ENCODE assay signal across 24 cellular contexts in the genomic region with DNA sequence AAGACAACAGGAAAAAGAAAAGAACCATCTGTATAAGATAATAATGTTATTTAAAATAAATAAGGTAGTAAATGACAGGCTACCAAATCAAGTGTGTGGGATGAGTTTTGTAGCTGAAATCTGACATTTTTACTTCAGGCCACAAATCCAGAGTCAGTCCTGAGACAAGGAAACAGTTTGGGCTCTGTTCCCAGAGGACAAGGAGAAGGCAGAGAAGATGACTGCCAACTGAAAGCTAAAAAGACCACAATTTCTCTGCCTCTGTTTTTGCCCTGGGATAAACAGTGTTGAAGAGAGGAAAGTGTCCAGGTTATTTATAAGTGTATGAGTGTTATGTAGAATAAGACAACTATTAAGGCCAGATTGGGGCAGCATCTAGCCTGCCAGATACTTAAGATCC.
DNase-seq lines count a peak whose midpoint lies in the region; ATAC-seq and TF ChIP-seq lines count a peak whose summit lies in the region.
"Had no signal": no experiment of that assay in that cellular context is flagged by ENCODE, and none has a peak within 500 bp of the region (broad histone marks: within the 10 kb centered on the region; RNA-seq: fewer than 3 reads in every experiment).

No MANE protein-coding gene starts in this region.

- dilution Hi-C loops in mammary epithelial cell (cut with HindIII; ENCODE audit: low sequenced_read_pairs): no loop called here

- intact Hi-C loops in MCF 10A (cut with micrococcal nuclease): no loop called here
- intact Hi-C loops in mammary epithelial cell (cut with micrococcal nuclease): no loop called here
- intact Hi-C loops in tibial artery (cut with DNase I; ENCODE audit: low total_unique reads): no loop called here

- H3K36me3 ChIP-seq in mammary epithelial cell (ENCODE audit: insufficient read depth, low read length) (no peaks in the 10 kb centered on the region), tibial artery (no peaks in the 10 kb centered on the region), Karpas-422 (ENCODE audit: insufficient read depth, low read length) (no peaks in the 10 kb centered on the region)
- H3K36me3 ChIP-seq: esophagus muscularis mucosa, neutrophil, Peyer's patch, stomach had no signal

- H3K36me3 Mint-ChIP-seq in MCF 10A (ENCODE audit: insufficient read depth, unreplicated experiment) (peaks cover 34% of the 10 kb centered on the region), mesothelial cell of epicardium (peaks cover 20% of the 10 kb centered on the region)
- H3K36me3 Mint-ChIP-seq in activated T-cell treated with anti-CD3 and anti-CD28 coated beads, Interleukin-2, amount 50 U/mL, for 4 hours (ENCODE audit: insufficient read depth): no peaks in the 10 kb centered on the region
- H3K36me3 Mint-ChIP-seq: activated naive CD8-positive, alpha-beta T cell treated with anti-CD3 and anti-CD28 coated beads, Interleukin-2, amount 10 ng/mL, durations not matched to agents 7 days and 5 days had no signal

- H2AFZ ChIP-seq in mammary epithelial cell (ENCODE audit: low read depth, low read length): no peak overlapping the region
- no peak overlapping the region for H2AFZ ChIP-seq in Karpas-422 (ENCODE audit: low read length)

- in situ Hi-C loops in mammary epithelial cell (cut with MboI; ENCODE audit: low sequenced_read_pairs in 2 of 2): no loop called here

- H3K27me3 Mint-ChIP-seq in MCF 10A (ENCODE audit: insufficient read depth, unreplicated experiment) (no peaks in the 10 kb centered on the region), mesothelial cell of epicardium (ENCODE audit: low read depth) (no peaks in the 10 kb centered on the region)
- H3K27me3 Mint-ChIP-seq in activated T-cell treated with anti-CD3 and anti-CD28 coated beads, Interleukin-2, amount 50 U/mL, for 4 hours (ENCODE audit: low read depth): no peaks in the 10 kb centered on the region
- H3K27me3 Mint-ChIP-seq: activated naive CD8-positive, alpha-beta T cell treated with anti-CD3 and anti-CD28 coated beads, Interleukin-2, amount 10 ng/mL, durations not matched to agents 7 days and 5 days; effector memory CD8-positive, alpha-beta T cell had no signal

- no peak for DNase-seq in MCF 10A (ENCODE audit: unreplicated experiment)
- no peak for DNase-seq in mammary epithelial cell
- peak; percentile 30 for DNase-seq in fibroblast of peridontal ligament (ENCODE audit: extremely low read depth)
- no peak for DNase-seq in mesothelial cell of epicardium (ENCODE audit: low spot score in 2 of 2, unreplicated experiment in 2 of 2)
- DNase-seq in tibial artery: no peak
- DNase-seq in activated T-cell treated with anti-CD3 and anti-CD28 coated beads, Interleukin-2, amount 50 U/mL, for 4 hours: no peak
- no peak for DNase-seq in Karpas-422
- DNase-seq: activated CD4-positive, alpha-beta T cell treated with anti-CD3 and anti-CD28 coated beads, Interleukin-2, amount 50 U/mL, for 48 hours; activated CD8-positive, alpha-beta memory T cell treated with anti-CD3 and anti-CD28 coated beads, Interleukin-2, amount 50 U/mL, for 48 hours; activated naive CD8-positive, alpha-beta T cell treated with anti-CD3 and anti-CD28 coated beads, Interleukin-2, amount 10 ng/mL, durations not matched to agents 7 days and 5 days; body of pancreas; colonic mucosa; effector memory CD8-positive, alpha-beta T cell; H9; NCI-H1417; NCI-H2081 treated with DMSO at 0.1 percent for 48 hours; Peyer's patch; stomach; trophoblast cell had no signal

- H3K9ac ChIP-seq in mammary epithelial cell (ENCODE audit: insufficient read depth, low read length) (no peak overlapping the region), Karpas-422 (ENCODE audit: low read length) (no peak overlapping the region)

- no peaks in the 10 kb centered on the region for H3K9me3 ChIP-seq in mammary epithelial cell (replicated peaks; ENCODE audit: insufficient read depth, low read length)
- no peaks in the 10 kb centered on the region for H3K9me3 ChIP-seq in tibial artery
- no peaks in the 10 kb centered on the region for H3K9me3 ChIP-seq in Karpas-422 (ENCODE audit: low read length)
- H3K9me3 ChIP-seq: A549, body of pancreas, colonic mucosa, esophagus muscularis mucosa, neutrophil, Peyer's patch, stomach had no signal

- POLR2A ChIA-PET in MCF 10A (lab: Yijun Ruan, JAX): interaction anchor here (0.7 to 1.2 kb wide), 6 partner anchors 8 to 88 kb away, joined by 3 to 5 read pairs (median 4); no protein-coding TSS in a partner anchor

- TF ChIP-seq CTCF in MCF 10A (IDR thresholded peaks at IDR 0.05; ENCODE audit: unreplicated experiment) (no peak), mammary epithelial cell (conservative IDR thresholded peaks at IDR 0.05 in 1 of 2, IDR thresholded peaks at IDR 0.05 in 1 of 2; ENCODE audit: extremely low read depth in 1 of 2, insufficient read depth in 1 of 2, low read depth in 1 of 2, low read length in 2 of 2) (no peak), mesothelial cell of epicardium (IDR thresholded peaks at IDR 0.05; ENCODE audit: unreplicated experiment) (no peak), tibial artery (IDR thresholded peaks at IDR 0.05) (no peak)

- no peak overlapping the region for H3K4me3 Mint-ChIP-seq in MCF 10A (ENCODE audit: unreplicated experiment)
- no peak overlapping the region for H3K4me3 Mint-ChIP-seq in mesothelial cell of epicardium
- H3K4me3 Mint-ChIP-seq in activated T-cell treated with anti-CD3 and anti-CD28 coated beads, Interleukin-2, amount 50 U/mL, for 4 hours: no peak overlapping the region
- H3K4me3 Mint-ChIP-seq: activated naive CD8-positive, alpha-beta T cell treated with anti-CD3 and anti-CD28 coated beads, Interleukin-2, amount 10 ng/mL, durations not matched to agents 7 days and 5 days; effector memory CD8-positive, alpha-beta T cell; H9 had no signal

- no TSS peak for BruUV-seq in MCF 10A (replicated peaks; lab: Mats Ljungman, UMichigan)
- BruUV-seq in mammary epithelial cell (replicated peaks; lab: Mats Ljungman, UMichigan): no TSS peak

- no peak overlapping the region for H3K4me3 ChIP-seq in mammary epithelial cell (replicated peaks in 1 of 3; ENCODE audit: insufficient read depth in 1 of 3, low read depth in 2 of 3, low read length in 3 of 3)
- H3K4me3 ChIP-seq in tibial artery: no peak overlapping the region
- H3K4me3 ChIP-seq in Karpas-422 (ENCODE audit: low read length): no peak overlapping the region
- H3K4me3 ChIP-seq: A549, body of pancreas, colonic mucosa, esophagus muscularis mucosa, Peyer's patch, SK-N-MC, stomach had no signal

- H3K79me2 ChIP-seq in mammary epithelial cell (ENCODE audit: insufficient read depth, low read length): no peaks in the 10 kb centered on the region
- no peaks in the 10 kb centered on the region for H3K79me2 ChIP-seq in Karpas-422 (ENCODE audit: low read length)

- H3K27ac Mint-ChIP-seq in MCF 10A (ENCODE audit: low read depth, unreplicated experiment) (peak overlapping the region; percentile 57), mesothelial cell of epicardium (peak overlapping the region; percentile 75)
- H3K27ac Mint-ChIP-seq: activated naive CD8-positive, alpha-beta T cell treated with anti-CD3 and anti-CD28 coated beads, Interleukin-2, amount 10 ng/mL, durations not matched to agents 7 days and 5 days; effector memory CD8-positive, alpha-beta T cell had no signal

- no peaks in the 10 kb centered on the region for H3K9me3 Mint-ChIP-seq in MCF 10A (ENCODE audit: unreplicated experiment)
- H3K9me3 Mint-ChIP-seq in mesothelial cell of epicardium: no peaks in the 10 kb centered on the region
- H3K9me3 Mint-ChIP-seq in activated T-cell treated with anti-CD3 and anti-CD28 coated beads, Interleukin-2, amount 50 U/mL, for 4 hours: no peaks in the 10 kb centered on the region
- H3K9me3 Mint-ChIP-seq: activated naive CD8-positive, alpha-beta T cell treated with anti-CD3 and anti-CD28 coated beads, Interleukin-2, amount 10 ng/mL, durations not matched to agents 7 days and 5 days; effector memory CD8-positive, alpha-beta T cell; H9 had no signal

- no peaks in the 10 kb centered on the region for H3K27me3 ChIP-seq in mammary epithelial cell (ENCODE audit: insufficient read depth, low read length)
- H3K27me3 ChIP-seq in tibial artery: no peaks in the 10 kb centered on the region
- no peaks in the 10 kb centered on the region for H3K27me3 ChIP-seq in Karpas-422 (ENCODE audit: low read length)
- H3K27me3 ChIP-seq: body of pancreas, colonic mucosa, esophagus muscularis mucosa, neutrophil, Peyer's patch, stomach had no signal

- no peaks in the 10 kb centered on the region for H3K9me2 ChIP-seq in Karpas-422 (replicated peaks; ENCODE audit: insufficient read depth, low read length)

- H3K4me1 ChIP-seq in mammary epithelial cell (ENCODE audit: insufficient read depth, low read length) (peaks cover 18% of the 10 kb centered on the region), tibial artery (peaks cover 0 to 20% (median 7%) of the 10 kb centered on the region in 4 donors), Karpas-422 (ENCODE audit: low read length) (no peaks in the 10 kb centered on the region)
- H3K4me1 ChIP-seq: A549, colonic mucosa, Peyer's patch had no signal

- H3K4me1 Mint-ChIP-seq in MCF 10A (ENCODE audit: insufficient read depth, unreplicated experiment): peaks cover 4% of the 10 kb centered on the region
- H3K4me1 Mint-ChIP-seq in mesothelial cell of epicardium: peaks cover 47% of the 10 kb centered on the region
- no peaks in the 10 kb centered on the region for H3K4me1 Mint-ChIP-seq in activated T-cell treated with anti-CD3 and anti-CD28 coated beads, Interleukin-2, amount 50 U/mL, for 4 hours (ENCODE audit: low read depth)
- H3K4me1 Mint-ChIP-seq: activated naive CD8-positive, alpha-beta T cell treated with anti-CD3 and anti-CD28 coated beads, Interleukin-2, amount 10 ng/mL, durations not matched to agents 7 days and 5 days; H9 had no signal

- H4K20me1 ChIP-seq in mammary epithelial cell (ENCODE audit: insufficient read depth, low read length): no peaks in the 10 kb centered on the region
- H4K20me1 ChIP-seq in Karpas-422 (ENCODE audit: insufficient read depth, low read depth, low read length): no peaks in the 10 kb centered on the region

- no peak for ATAC-seq in activated T-cell treated with anti-CD3 and anti-CD28 coated beads, Interleukin-2, amount 50 U/mL, for 4 hours
- ATAC-seq in GM21360 (IDR thresholded peaks at IDR 0.05; ENCODE audit: unreplicated experiment): no peak
- ATAC-seq: A549; body of pancreas; effector memory CD8-positive, alpha-beta T cell had no signal

- H3K27ac ChIP-seq in mammary epithelial cell (ENCODE audit: insufficient read depth, low read depth, low read length) (no peak overlapping the region), tibial artery (peak overlapping the region; percentile 9 to 19), Karpas-422 (ENCODE audit: low read length) (no peak overlapping the region)
- H3K27ac ChIP-seq: A549, colonic mucosa, neutrophil, Peyer's patch, SK-N-MC had no signal

- CTCF ChIA-PET in MCF 10A (lab: Yijun Ruan, JAX): interaction anchor here (0.8 to 1.1 kb wide), 3 partner anchors 17 to 301 kb away, joined by 3 to 5 read pairs (median 3); no protein-coding TSS in a partner anchor
- CTCF ChIA-PET in mammary epithelial cell (lab: Charles Lee; ENCODE audit: low non-redundant PET): no interaction called here

- H3K4me2 ChIP-seq in mammary epithelial cell (ENCODE audit: insufficient read depth, low read depth, low read length) (no peak overlapping the region), Karpas-422 (ENCODE audit: low read depth, low read length, poor library complexity, severe bottlenecking) (no peak overlapping the region)
- H3K4me2 ChIP-seq: A549 had no signal

Comparison
In these comparisons a context has a peak if more than half of its experiments do, and no peak if none do; other contexts are left out.
1. H3K27ac ChIP-seq: peak in tibial artery (2 of 2); none in mammary epithelial cell (single experiment) and Karpas-422 (single experiment).